10 cellular contexts compared by ENCODE assay signal in the genomic region with DNA sequence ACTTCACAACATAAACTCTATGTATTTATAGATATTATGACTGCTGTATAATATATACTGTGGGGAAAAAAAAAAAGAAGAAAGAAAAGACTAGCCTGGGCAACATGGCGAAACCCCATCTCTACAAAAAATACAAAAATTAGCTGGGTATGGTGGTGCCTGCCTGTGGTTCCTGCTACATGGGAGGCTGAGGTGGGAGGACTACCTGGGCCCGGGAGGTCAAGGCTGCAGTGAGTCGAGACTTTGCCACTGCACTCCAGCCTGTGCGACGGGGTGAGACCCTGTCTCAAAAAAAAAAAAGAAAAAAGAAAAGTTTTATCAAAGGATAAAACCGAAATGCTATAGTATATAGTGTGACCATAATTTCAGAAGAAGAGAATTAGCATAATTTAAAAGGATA. TPM values are rescaled to one million over a fixed set of nuclear protein-coding genes. Genes with fewer than 3 reads are reported as not detected.
A peak's percentile ranks its signal among the peaks of the same experiment; 100 is the strongest.
DNase-seq lines count a peak whose midpoint lies in the region; ATAC-seq and TF ChIP-seq lines count a peak whose summit lies in the region.
"Had no signal": no experiment of that assay in that cellular context is flagged by ENCODE, and none has a peak within 500 bp of the region (broad histone marks: within the 10 kb centered on the region; RNA-seq: fewer than 3 reads in every experiment).

No MANE protein-coding gene starts in this region.

- peaks cover 14 to 66% (median 55%) of the 10 kb centered on the region in 12 donors for H3K4me1 ChIP-seq in heart left ventricle
- H3K4me1 ChIP-seq in upper lobe of right lung, result peaks cover 51% of the 10 kb centered on the region
- peaks cover 6 to 15% of the 10 kb centered on the region in 2 donors for H3K4me1 ChIP-seq in uterus

- H3K27me3 ChIP-seq in heart left ventricle (no peaks in the 10 kb centered on the region), upper lobe of right lung (no peaks in the 10 kb centered on the region), uterus (no peaks in the 10 kb centered on the region)
- H3K27me3 ChIP-seq: SJCRH30 had no signal

- in situ Hi-C loops in astrocyte of the cerebellum (cut with HindIII; ENCODE audit: low sequenced_read_pairs), result no loop called here

- ATAC-seq in heart left ventricle (no peak), Right ventricle myocardium inferior (no peak), memory B cell (ENCODE audit: low read depth) (no peak), upper lobe of right lung (no peak)

- no peaks in the 10 kb centered on the region for H3K9me3 Mint-ChIP-seq in memory B cell

- H3K4me1 Mint-ChIP-seq in memory B cell, result peaks cover 28% of the 10 kb centered on the region

- H3K27ac ChIP-seq in heart left ventricle, result no peak overlapping the region
- H3K27ac ChIP-seq in upper lobe of right lung, result no peak overlapping the region
- no peak overlapping the region for H3K27ac ChIP-seq in uterus
- H3K27ac ChIP-seq: SJCRH30 had no signal

- H3K4me3 ChIP-seq in heart left ventricle, result peak overlapping the region; percentile 0 to 96 (median 82)
- peak overlapping the region; percentile 78 for H3K4me3 ChIP-seq in astrocyte of the cerebellum (ENCODE audit: low read depth, low read length)
- peak overlapping the region; percentile 98 for H3K4me3 ChIP-seq in upper lobe of right lung
- peak overlapping the region in 1 of 2 donors; percentile 1 for H3K4me3 ChIP-seq in uterus

- TF ChIP-seq POLR2A in heart left ventricle (IDR thresholded peaks at IDR 0.05) (no peak), uterus (IDR thresholded peaks at IDR 0.05) (no peak)

- H3K36me3 ChIP-seq in heart left ventricle (peaks cover 0 to 27% (median 11%) of the 10 kb centered on the region in 9 donors), upper lobe of right lung (no peaks in the 10 kb centered on the region), uterus (no peaks in the 10 kb centered on the region)

- TF ChIP-seq CTCF in heart left ventricle (IDR thresholded peaks at IDR 0.05), result no peak
- no peak for TF ChIP-seq CTCF in astrocyte of the cerebellum (IDR thresholded peaks at IDR 0.05; ENCODE audit: low read depth, low read length, missing control alignments)
- TF ChIP-seq CTCF in upper lobe of right lung (IDR thresholded peaks at IDR 0.05), result no peak
- no peak for TF ChIP-seq CTCF in uterus (IDR thresholded peaks at IDR 0.05)

- peak overlapping the region; percentile 46 for H3K4me3 Mint-ChIP-seq in memory B cell

- intact Hi-C loops in heart left ventricle (cut with DNase I) (loop anchor here in 5 of 10 donors (5.0 to 10.0 kb wide), 4 partner anchors 80 to 192 kb away; a partner anchor contains a TSS), Right ventricle myocardium inferior (cut with DNase I) (no loop called here), upper lobe of right lung (cut with DNase I) (no loop called here), uterus (cut with DNase I; ENCODE audit: low total_unique reads) (no loop called here)

- H3K27me3 Mint-ChIP-seq in memory B cell, result no peaks in the 10 kb centered on the region

- H3K9me3 ChIP-seq in heart left ventricle (no peaks in the 10 kb centered on the region), upper lobe of right lung (no peaks in the 10 kb centered on the region), uterus (no peaks in the 10 kb centered on the region)
- H3K9me3 ChIP-seq: SJCRH30 had no signal

- H3K36me3 Mint-ChIP-seq in memory B cell, result peaks cover 16% of the 10 kb centered on the region

- no peak for DNase-seq in heart left ventricle
- no peak for DNase-seq in Right ventricle myocardium inferior (ENCODE audit: missing footprints)
- DNase-seq in astrocyte of the cerebellum (ENCODE audit: low read depth), result no peak
- DNase-seq in memory B cell (ENCODE audit: low spot score in 2 of 2), result no peak
- DNase-seq in upper lobe of right lung, result no peak
- DNase-seq in DMS53 treated with DMSO at 0.1 percent for 48 hours (lab: John Stamatoyannopoulos, UW; ENCODE audit: unreplicated experiment), result no peak
- DNase-seq in uterus, result no peak
- DNase-seq in stimulated activated naive CD4-positive, alpha-beta T cell (lab: John Stamatoyannopoulos, UW), result no peak
- DNase-seq: midbrain, SJCRH30 had no signal

- 85 to 90% (median 87%) methylated on average over 6 of the region's 6 CpGs for WGBS in heart left ventricle, 4 donors

- no peak overlapping the region for H3K27ac Mint-ChIP-seq in memory B cell

RNA-seq across cellular contexts. Expression of a gene that starts 2.7 kb away (rescaled TPM):
- total RNA-seq in heart left ventricle (10 to 100 TPM; 10.2 to 14.8 (median 12.8) TPM), Right ventricle myocardium inferior (11.3 TPM), upper lobe of right lung (19.3 TPM), uterus (10 to 100 TPM; 14.1 to 27.1 (median 16.9) TPM)
- 1 to 10 TPM; 3.7 to 9.7 TPM for polyA plus RNA-seq in heart left ventricle

RNA-seq across cellular contexts. Expression of a gene that starts 3.1 kb away (rescaled TPM):
- 10 to 100 TPM in 1 of 9 donors, 1 to 10 TPM in 8; 5.9 to 10.6 (median 8.1) TPM for total RNA-seq in heart left ventricle
- 1 to 10 TPM; 3.2 to 7.3 TPM for polyA plus RNA-seq in heart left ventricle
- 6.5 TPM for total RNA-seq in Right ventricle myocardium inferior
- total RNA-seq in upper lobe of right lung, result 9.6 TPM
- total RNA-seq in uterus, result 10 to 100 TPM in 3 of 4 donors, 1 to 10 TPM in 1; 4.9 to 19.3 (median 15.2) TPM
